In the genomic region with DNA sequence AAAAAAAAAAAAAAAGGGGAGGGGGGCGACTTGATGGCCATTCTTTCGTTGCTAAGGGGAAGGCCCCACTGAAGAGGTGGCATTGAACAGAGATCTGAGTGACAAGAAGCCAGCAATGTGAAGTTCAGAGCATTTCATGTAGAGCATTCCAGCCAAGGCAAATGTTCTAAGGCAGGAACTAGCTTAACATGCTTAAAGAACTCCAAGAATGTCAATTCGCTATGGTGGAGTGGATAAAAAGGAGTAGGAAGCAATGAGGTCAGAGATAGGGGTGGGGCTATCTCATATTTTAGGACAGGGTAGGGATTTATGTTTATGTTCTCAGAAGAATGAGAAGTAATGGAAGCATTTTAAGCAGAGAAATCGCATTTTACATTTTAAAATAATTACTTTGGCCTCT, we compare ENCODE assay signal across 19 cellular contexts.
A peak's percentile ranks its signal among the peaks of the same experiment; 100 is the strongest.
DNase-seq lines count a peak whose midpoint lies in the region; ATAC-seq and TF ChIP-seq lines count a peak whose summit lies in the region.
"Had no signal": no experiment of that assay in that cellular context is flagged by ENCODE, and none has a peak within 500 bp of the region (broad histone marks: within the 10 kb centered on the region; RNA-seq: fewer than 3 reads in every experiment).

No MANE protein-coding gene starts in this region.

- DNase-seq in A172 (ENCODE audit: low spot score) (peak; percentile 0), ELR (ENCODE audit: low read depth) (peak; percentile 8), SJCRH30 (peak; percentile 13 to 41), left lung (no peak), NCI-H2171 treated with DMSO at 0.1 percent for 48 hours (lab: John Stamatoyannopoulos, UW) (no peak), GM19240 (ENCODE audit: insufficient read length, low spot score) (no peak), NCI-H69 (lab: John Stamatoyannopoulos, UW) (no peak), anterior cingulate cortex (lab: John Stamatoyannopoulos, UW) (no peak)
- DNase-seq: DMS53, Kasumi-1, MG63, NCI-H1417, NCI-H187, NCI-H510A, NCI-H82, SIG-M5 had no signal

- no peaks in the 10 kb centered on the region for H3K36me3 ChIP-seq in SJCRH30
- no peaks in the 10 kb centered on the region for H3K36me3 ChIP-seq in left lung
- H3K36me3 ChIP-seq: MG63 had no signal

- H3K27ac ChIP-seq in SJCRH30 = peak overlapping the region; percentile 40
- no peak overlapping the region for H3K27ac ChIP-seq in left lung
- H3K27ac ChIP-seq: 22Rv1 had no signal

- H3K9me3 ChIP-seq in SJCRH30 (replicated peaks) (peaks cover 6% of the 10 kb centered on the region), left lung (peaks cover 0 to 3% of the 10 kb centered on the region in 2 donors)
- H3K9me3 ChIP-seq: MG63 had no signal

- H3K4me3 ChIP-seq in SJCRH30 = no peak overlapping the region
- no peak overlapping the region for H3K4me3 ChIP-seq in left lung
- H3K4me3 ChIP-seq: MG63 had no signal

- peak; percentile 80 for ATAC-seq in left lung
- ATAC-seq: Panc1, SK-N-SH treated with all-trans-retinoic acid at 6 μM for 48 hours had no signal

- intact Hi-C loops in left lung (cut with DNase I) = no loop called here

- H3K27me3 ChIP-seq in SJCRH30 (no peaks in the 10 kb centered on the region), left lung (no peaks in the 10 kb centered on the region)
- H3K27me3 ChIP-seq: MG63 had no signal

- no peak for TF ChIP-seq CTCF in left lung (IDR thresholded peaks at IDR 0.05)

- peaks cover 9% of the 10 kb centered on the region; the same call in 1 of the 2 replicates for H3K4me1 ChIP-seq in SJCRH30
- no peaks in the 10 kb centered on the region for H3K4me1 ChIP-seq in left lung

Comparison
In these comparisons a context has a peak if more than half of its experiments do, and no peak if none do; other contexts are left out.
1. DNase-seq: peak in A172 (single experiment), ELR (single experiment) and SJCRH30 (2 of 2); none in left lung (0 of 2), NCI-H2171 treated with DMSO at 0.1 percent for 48 hours (single experiment), GM19240 (single experiment), NCI-H69 (single experiment) and anterior cingulate cortex (0 of 58).